ENCODE assay signal across 8 cellular contexts in genomic region chr1:181104042-181104789, GRCh38. TPM values are rescaled to one million over a fixed set of nuclear protein-coding genes. Genes with fewer than 3 reads are reported as not detected.
DNase-seq lines count a peak whose midpoint lies in the region; ATAC-seq and TF ChIP-seq lines count a peak whose summit lies in the region.

No MANE protein-coding gene starts in this region.

- intact Hi-C loops in Calu3 (cut with micrococcal nuclease; ENCODE audit: unreplicated experiment): loop anchor here (2.0 kb wide), 1 partner anchor 13 kb away; no protein-coding TSS in a partner anchor

- H3K27me3 ChIP-seq in iPS-15b (ENCODE audit: control insufficient read depth, insufficient read depth, low read length): peaks cover 74% of the 10 kb centered on the region

- H3K4me1 Mint-ChIP-seq in Calu3 (ENCODE audit: low read depth, unreplicated experiment): peaks cover 53% of the 10 kb centered on the region
- H3K4me1 Mint-ChIP-seq in activated naive CD8-positive, alpha-beta T cell (ENCODE audit: low read depth): peaks cover 68% of the 10 kb centered on the region
- H3K4me1 Mint-ChIP-seq in stimulated activated naive CD8-positive, alpha-beta T cell treated with anti-CD3 and anti-CD28 coated beads, Interleukin-15, amount 100 ng/mL, for 72 hours: peaks cover 84% of the 10 kb centered on the region

- H3K4me3 ChIP-seq in iPS-15b (ENCODE audit: low read depth, low read length): peak overlapping the region; percentile 68

- peaks cover 36% of the 10 kb centered on the region for H3K27me3 Mint-ChIP-seq in Calu3 (ENCODE audit: unreplicated experiment)
- no peaks in the 10 kb centered on the region for H3K27me3 Mint-ChIP-seq in activated naive CD8-positive, alpha-beta T cell
- H3K27me3 Mint-ChIP-seq in stimulated activated naive CD8-positive, alpha-beta T cell treated with anti-CD3 and anti-CD28 coated beads, Interleukin-15, amount 100 ng/mL, for 72 hours: peaks cover 25% of the 10 kb centered on the region

- no peak for TF ChIP-seq CTCF in Calu3 (IDR thresholded peaks at IDR 0.05; ENCODE audit: unreplicated experiment)

- H3K4me1 ChIP-seq in iPS-15b (ENCODE audit: control insufficient read depth, insufficient read depth, low read length): peaks cover 32% of the 10 kb centered on the region

- H3K36me3 Mint-ChIP-seq in Calu3 (ENCODE audit: insufficient read depth, unreplicated experiment): peaks cover 21% of the 10 kb centered on the region
- H3K36me3 Mint-ChIP-seq in activated naive CD8-positive, alpha-beta T cell: no peaks in the 10 kb centered on the region

- H3K36me3 ChIP-seq in iPS-15b (ENCODE audit: control insufficient read depth, insufficient read depth, low read length): no peaks in the 10 kb centered on the region

- peak overlapping the region; percentile 55 for H3K9ac ChIP-seq in iPS-15b (ENCODE audit: low read depth, low read length)

- TSS peak; percentile 53 for BruUV-seq in Calu3 (replicated peaks; lab: Mats Ljungman, UMichigan)

- peak overlapping the region; percentile 75 for H3K4me3 Mint-ChIP-seq in Calu3 (ENCODE audit: low read depth, unreplicated experiment)
- H3K4me3 Mint-ChIP-seq in activated naive CD8-positive, alpha-beta T cell: peak overlapping the region; percentile 84
- peak overlapping the region; percentile 86 to 87 for H3K4me3 Mint-ChIP-seq in stimulated activated naive CD8-positive, alpha-beta T cell treated with anti-CD3 and anti-CD28 coated beads, Interleukin-15, amount 100 ng/mL, for 72 hours

- DNase-seq in Calu3: no peak
- DNase-seq in stimulated activated naive CD8-positive, alpha-beta T cell treated with anti-CD3 and anti-CD28 coated beads, Interleukin-15, amount 100 ng/mL, for 72 hours: no peak
- DNase-seq in D341Med (ENCODE audit: low spot score): no peak
- no peak for DNase-seq in iPS-NIHi7 (ENCODE audit: extremely low spot score)
- no peak for DNase-seq in HuH-7 (ENCODE audit: low spot score)

- H3K9me3 ChIP-seq in iPS-15b (ENCODE audit: control insufficient read depth, insufficient read depth, low read length): no peaks in the 10 kb centered on the region

- ATAC-seq in HG03066 (IDR thresholded peaks at IDR 0.05; ENCODE audit: low read depth, unreplicated experiment): peak; percentile 17
- no peak for ATAC-seq in stimulated activated naive CD8-positive, alpha-beta T cell treated with anti-CD3 and anti-CD28 coated beads, Interleukin-15, amount 100 ng/mL, for 72 hours

- H3K9me3 Mint-ChIP-seq in Calu3 (ENCODE audit: low read depth, unreplicated experiment): no peaks in the 10 kb centered on the region
- H3K9me3 Mint-ChIP-seq in activated naive CD8-positive, alpha-beta T cell (ENCODE audit: low read depth): no peaks in the 10 kb centered on the region
- H3K9me3 Mint-ChIP-seq in stimulated activated naive CD8-positive, alpha-beta T cell treated with anti-CD3 and anti-CD28 coated beads, Interleukin-15, amount 100 ng/mL, for 72 hours: no peaks in the 10 kb centered on the region

- CTCF ChIA-PET in Calu3 (lab: Charles Lee): interaction anchor here (1.3 to 2.7 kb wide), 4 partner anchors 9 to 37 kb away, joined by 3 to 13 read pairs (median 8); no protein-coding TSS in a partner anchor

- H3K27ac Mint-ChIP-seq in Calu3 (ENCODE audit: unreplicated experiment): peak overlapping the region; percentile 40
- peak overlapping the region; percentile 72 for H3K27ac Mint-ChIP-seq in activated naive CD8-positive, alpha-beta T cell
- peak overlapping the region; percentile 42 to 44 for H3K27ac Mint-ChIP-seq in stimulated activated naive CD8-positive, alpha-beta T cell treated with anti-CD3 and anti-CD28 coated beads, Interleukin-15, amount 100 ng/mL, for 72 hours

RNA-seq across cellular contexts. Expression of gene IER5, which starts 15.7 kb away (rescaled TPM):
- 11.4 and 12.2 TPM in 2 replicates for total RNA-seq in Calu3 (2022)
